In genomic region chr3:51622868-51623267, GRCh38 we compare ENCODE assay signal across 9 cellular contexts. TPM values are rescaled to one million over a fixed set of nuclear protein-coding genes. Genes with fewer than 3 reads are reported as not detected.
DNase-seq lines count a peak whose midpoint lies in the region; ATAC-seq and TF ChIP-seq lines count a peak whose summit lies in the region.
"Had no signal": no experiment of that assay in that cellular context is flagged by ENCODE, and none has a peak within 500 bp of the region (broad histone marks: within the 10 kb centered on the region; RNA-seq: fewer than 3 reads in every experiment).

No MANE protein-coding gene starts in this region.

- H3K4me3 Mint-ChIP-seq in brain: peak overlapping the region in 2 of 5 experiments; percentile 34 to 58
- no peak overlapping the region for H3K4me3 Mint-ChIP-seq in mesothelial cell of epicardium

- TF ChIP-seq CTCF in IMR-90 (conservative IDR thresholded peaks at IDR 0.05; ENCODE audit: low read depth, low read length): no peak
- no peak for TF ChIP-seq CTCF in brain (conservative IDR thresholded peaks at IDR 0.05)
- TF ChIP-seq CTCF in mesothelial cell of epicardium (IDR thresholded peaks at IDR 0.05; ENCODE audit: unreplicated experiment): no peak
- TF ChIP-seq CTCF in lower leg skin (IDR thresholded peaks at IDR 0.05): no peak

- H3K56ac ChIP-seq in IMR-90 (ENCODE audit: extremely low read depth, insufficient read depth, low read length): no peak overlapping the region

- POLR2A ChIA-PET in IMR-90 (lab: Charles Lee; ENCODE audit: unreplicated experiment): no interaction called here

- no peak overlapping the region for H3K14ac ChIP-seq in IMR-90 (replicated peaks; ENCODE audit: low read depth, low read length)

- intact Hi-C loops in IMR-90 (cut with micrococcal nuclease) (loop anchor here (5.0 kb wide), 2 partner anchors 41 to 86 kb away; partner anchors contain the start of gene RAD54L2), lower leg skin (cut with DNase I; ENCODE audit: low total_unique reads) (no loop called here)

- H4K5ac ChIP-seq in IMR-90 (ENCODE audit: low read depth, low read length): no peak overlapping the region

- H3K27ac Mint-ChIP-seq in brain: peak overlapping the region; percentile 11 to 94 (median 85)
- H3K27ac Mint-ChIP-seq in mesothelial cell of epicardium: no peak overlapping the region

- no peak for TF ChIP-seq RAD21 in IMR-90 (IDR thresholded peaks at IDR 0.05; ENCODE audit: low read length)

- H3K27me3 ChIP-seq in IMR-90 (ENCODE audit: control insufficient read depth, insufficient read depth, low read length): no peaks in the 10 kb centered on the region
- H3K27me3 ChIP-seq: tibial artery had no signal

- dilution Hi-C loops in IMR-90 (cut with HindIII; ENCODE audit: low sequenced_read_pairs, unreplicated experiment): no loop called here

- no peak overlapping the region for H4K8ac ChIP-seq in IMR-90 (ENCODE audit: low read depth in 2 of 2, low read length in 2 of 2)

- H3K4me1 ChIP-seq in IMR-90 (ENCODE audit: control insufficient read depth, insufficient read depth, low read length): peaks cover 20% of the 10 kb centered on the region

- H3K4ac ChIP-seq in IMR-90 (ENCODE audit: low read depth, low read length): no peak overlapping the region

- H2BK5ac ChIP-seq in IMR-90 (ENCODE audit: low read depth, low read length, poor library complexity, severe bottlenecking): no peak overlapping the region

- H3K4me1 Mint-ChIP-seq in brain: peaks cover 32% of the 10 kb centered on the region
- H3K4me1 Mint-ChIP-seq in mesothelial cell of epicardium: peaks cover 15% of the 10 kb centered on the region

- H3K23ac ChIP-seq in IMR-90 (ENCODE audit: low read depth, low read length): no peak overlapping the region

- BruUV-seq in IMR-90 (replicated peaks; lab: Mats Ljungman, UMichigan): no TSS peak

- no peak overlapping the region for H2BK20ac ChIP-seq in IMR-90 (ENCODE audit: low read depth, low read length)

- no peak overlapping the region for H2BK120ac ChIP-seq in IMR-90 (ENCODE audit: low read depth, low read length)

- H3K18ac ChIP-seq in IMR-90 (ENCODE audit: low read depth, low read length): no peak overlapping the region

- H2AK9ac ChIP-seq in IMR-90 (replicated peaks; ENCODE audit: low read depth, low read length, poor library complexity): no peak overlapping the region

- in situ Hi-C loops in IMR-90 (cut with MboI; ENCODE audit: low sequenced_read_pairs): no loop called here

- H3K36me3 Mint-ChIP-seq in brain: peaks cover 7% of the 10 kb centered on the region
- H3K36me3 Mint-ChIP-seq in mesothelial cell of epicardium: peaks cover 4% of the 10 kb centered on the region

- H3K27me3 Mint-ChIP-seq in brain (no peaks in the 10 kb centered on the region), mesothelial cell of epicardium (ENCODE audit: low read depth) (no peaks in the 10 kb centered on the region)

- CTCF ChIA-PET in IMR-90 (lab: Yijun Ruan, JAX): interaction anchor here (1.5 kb wide), 1 partner anchor 11 kb away, joined by 6 read pairs; no protein-coding TSS in a partner anchor

- peaks cover 37 to 54% of the 10 kb centered on the region in 2 experiments for H3K79me1 ChIP-seq in IMR-90 (ENCODE audit: low read depth in 1 of 2, low read length in 2 of 2)

- no peak overlapping the region for H3K9ac ChIP-seq in IMR-90 (ENCODE audit: low read depth, low read length)

- no peak overlapping the region for H3K4me2 ChIP-seq in IMR-90 (ENCODE audit: low read depth, low read length)

- H3K27ac ChIP-seq in IMR-90 (ENCODE audit: insufficient read depth, low read length): no peak overlapping the region
- H3K27ac ChIP-seq: tibial artery had no signal

- H2BK15ac ChIP-seq in IMR-90 (ENCODE audit: low read depth, low read length): no peak overlapping the region

- H2AK5ac ChIP-seq in IMR-90 (ENCODE audit: low read depth, low read length): no peak overlapping the region

- WGBS in IMR-90 (ENCODE audit: extremely low coverage in 2 of 2, insufficient read length in 1 of 2), 2 experiments: no CpG with 5 or more reads among the region's 4 CpGs
- WGBS in lower leg skin, 2 donors: 52 to 68% methylated on average over 4 of the region's 4 CpGs

- H3K9me1 ChIP-seq in IMR-90 (ENCODE audit: insufficient read depth, low read length): peaks cover 23% of the 10 kb centered on the region

- TF ChIP-seq POLR2A in IMR-90 (IDR thresholded peaks at IDR 0.05; ENCODE audit: low read depth, low read length) (no peak), lower leg skin (IDR thresholded peaks at IDR 0.05) (no peak)

- H4K91ac ChIP-seq in IMR-90 (ENCODE audit: insufficient read depth, low read depth, low read length): no peak overlapping the region

- H2AFZ ChIP-seq in IMR-90 (replicated peaks; ENCODE audit: low read length, poor library complexity): no peak overlapping the region

- H3K9me3 Mint-ChIP-seq in brain (no peaks in the 10 kb centered on the region), mesothelial cell of epicardium (no peaks in the 10 kb centered on the region)

- H3K4me3 ChIP-seq in IMR-90 (ENCODE audit: insufficient read depth, low read depth, low read length): no peak overlapping the region
- H3K4me3 ChIP-seq in lower leg skin (ENCODE audit: low read depth, poor library complexity, severe bottlenecking): no peak overlapping the region
- H3K4me3 ChIP-seq: tibial artery had no signal

- ATAC-seq in IMR-90 (ENCODE audit: low read depth): no peak

- DNase-seq in AG20443 (ENCODE audit: low spot score) (peak; percentile 58), IMR-90 (peak; percentile 72), middle frontal gyrus (ENCODE audit: extremely low spot score, low spot score) (peak; percentile 46), mesothelial cell of epicardium (ENCODE audit: low spot score in 2 of 2, unreplicated experiment in 2 of 2) (no peak), AML-193 (lab: John Stamatoyannopoulos, UW) (no peak), GF-D8 (lab: John Stamatoyannopoulos, UW) (no peak), lower leg skin (ENCODE audit: low spot score in 2 of 2) (no peak)
- DNase-seq: tibial artery had no signal

- H3K9me3 ChIP-seq in IMR-90 (ENCODE audit: control insufficient read depth, insufficient read depth, low read length): no peaks in the 10 kb centered on the region
- H3K9me3 ChIP-seq: tibial artery had no signal

- H3K36me3 ChIP-seq in IMR-90 (ENCODE audit: control insufficient read depth, insufficient read depth, low read length): peaks cover 5% of the 10 kb centered on the region

- H4K20me1 ChIP-seq in IMR-90 (ENCODE audit: insufficient read depth, low read length): peaks cover 28% of the 10 kb centered on the region

TF ChIP-seq in IMR-90, 13 proteins besides CTCF, POLR2A, EP300 and RAD21:
- TF ChIP-seq RCOR1 (IDR thresholded peaks at IDR 0.05; ENCODE audit: insufficient replicate concordance, low read length) (no peak), MXI1 (IDR thresholded peaks at IDR 0.05; ENCODE audit: borderline replicate concordance, low read depth, low read length) (peak; percentile 33; the same call in 1 of the 2 replicates)

RNA-seq across cellular contexts. Expression of gene TEX264, which starts 48.2 kb away (rescaled TPM):
- 26.9 and 30.3 TPM in 2 replicates for total RNA-seq in IMR-90 (2012; rRNA removed)
- polyA plus RNA-seq in IMR-90 (2012; rRNA removed): 45.0 and 49.0 TPM in 2 replicates
- 31.4 and 67.7 TPM in 2 replicates for polyA plus RNA-seq in IMR-90 (2012; cell fraction: cytosol; rRNA removed)
- polyA plus RNA-seq in IMR-90 (2012; cell fraction: nucleus; rRNA removed; ENCODE audit: low replicate concordance): 46.0 and 57.8 TPM in 2 replicates
- 48.3 TPM for polyA plus RNA-seq in brain (ENCODE audit: insufficient read depth, low read depth, low replicate concordance)
- 37.8 to 39.7 TPM (median 38.6 TPM) in 3 replicates for total RNA-seq in mesothelial cell of epicardium
- 100 to 1,000 TPM; 103 to 232 (median 134) TPM for total RNA-seq in lower leg skin

Comparison
In these comparisons a context has a peak if more than half of its experiments do, and no peak if none do; other contexts are left out.
1. DNase-seq: peak in AG20443 (single experiment), IMR-90 (single experiment) and middle frontal gyrus (single experiment); none in mesothelial cell of epicardium (0 of 2), AML-193 (0 of 2), GF-D8 (single experiment) and lower leg skin (0 of 2).